3 cellular contexts compared by ENCODE assay signal in genomic region chr15:65615887-65616286, GRCh38. TPM values are rescaled to one million over a fixed set of nuclear protein-coding genes. Genes with fewer than 3 reads are reported as not detected.
DNase-seq lines count a peak whose midpoint lies in the region; ATAC-seq, FAIRE-seq and TF ChIP-seq lines count a peak whose summit lies in the region.
"Not testable (repeated sequence)": the region's sequence is repeated elsewhere in the genome, so short reads cannot be mapped to it uniquely, and the experiment has no call there.

No MANE protein-coding gene starts in this region.

- H3K4me3 ChIP-seq in HEK293 (ENCODE audit: low read depth, low read length); K562: not testable (repeated sequence)

- not testable (repeated sequence) for H3K4me3 Mint-ChIP-seq in activated naive CD4-positive, alpha-beta T cell treated with anti-CD3 and anti-CD28 coated beads, Interleukin-2, amount 50 U/mL, for 24 hours

- H3K79me2 ChIP-seq in K562 (ENCODE audit: control insufficient read depth, insufficient read depth, low read length) = not testable (repeated sequence)

- intact Hi-C loops in K562 (cut with micrococcal nuclease) = loop anchor here (10.0 kb wide), 1 partner anchor 359 kb away; no protein-coding TSS in a partner anchor

- TF ChIP-seq RAD21 in K562 (CRISPR knock-in tag; conservative IDR thresholded peaks at IDR 0.05 in 1 of 2, IDR thresholded peaks at IDR 0.05 in 1 of 2) = not testable (repeated sequence)

- H3K36me3 ChIP-seq in HEK293 (ENCODE audit: control insufficient read depth in 2 of 2, insufficient read depth in 1 of 2, low read length in 2 of 2); K562 (ENCODE audit: control insufficient read depth, insufficient read depth, low read length): not testable (repeated sequence)

- not testable (repeated sequence) for H3K9me3 Mint-ChIP-seq in activated naive CD4-positive, alpha-beta T cell treated with anti-CD3 and anti-CD28 coated beads, Interleukin-2, amount 50 U/mL, for 24 hours

- H3K27ac Mint-ChIP-seq in activated naive CD4-positive, alpha-beta T cell treated with anti-CD3 and anti-CD28 coated beads, Interleukin-2, amount 50 U/mL, for 24 hours = peak overlapping the region; percentile 35

- TF ChIP-seq POLR2A in K562 (conservative IDR thresholded peaks at IDR 0.05) = not testable (repeated sequence)

- H3K4me1 Mint-ChIP-seq in activated naive CD4-positive, alpha-beta T cell treated with anti-CD3 and anti-CD28 coated beads, Interleukin-2, amount 50 U/mL, for 24 hours = peaks cover 22% of the 10 kb centered on the region

- H3K9ac ChIP-seq in K562 (ENCODE audit: insufficient read depth in 1 of 2, low read depth in 2 of 2, low read length in 2 of 2) = not testable (repeated sequence)

- H3K9me1 ChIP-seq in K562 (ENCODE audit: control insufficient read depth, insufficient read depth, low read length) = not testable (repeated sequence)

- not testable (repeated sequence) for BruUV-seq in K562 (replicated peaks; lab: Mats Ljungman, UMichigan)

- POLR2A ChIA-PET in HEK293 (lab: Yijun Ruan, JAX) = interaction anchor here (0.6 kb wide), 1 partner anchor 285 kb away, joined by 4 read pairs; no protein-coding TSS in a partner anchor
- POLR2A ChIA-PET in K562 (lab: Yijun Ruan, JAX) = not testable (repeated sequence)

- not testable (repeated sequence) for H3K4me2 ChIP-seq in K562 (ENCODE audit: insufficient read depth, low read length)

- ATAC-seq in K562 = not testable (repeated sequence)

- in situ Hi-C loops in K562 (cut with MboI) = not testable (repeated sequence)

- H3K9me3 ChIP-seq in HEK293 (ENCODE audit: control insufficient read depth, insufficient read depth, low read depth, low read length); K562 (replicated peaks; ENCODE audit: control insufficient read depth, insufficient read depth, low read depth, low read length): not testable (repeated sequence)

- H4K20me1 ChIP-seq in K562 (replicated peaks; ENCODE audit: control insufficient read depth, insufficient read depth, low read length) = not testable (repeated sequence)

- not testable (repeated sequence) for H3K27me3 Mint-ChIP-seq in activated naive CD4-positive, alpha-beta T cell treated with anti-CD3 and anti-CD28 coated beads, Interleukin-2, amount 50 U/mL, for 24 hours

- H3K36me3 Mint-ChIP-seq in activated naive CD4-positive, alpha-beta T cell treated with anti-CD3 and anti-CD28 coated beads, Interleukin-2, amount 50 U/mL, for 24 hours = not testable (repeated sequence)

- DNase-seq in K562 (ENCODE audit: extremely low read depth in 1 of 4, low spot score in 3 of 4) = not testable (repeated sequence)

- H2AFZ ChIP-seq in K562 (ENCODE audit: low read depth, low read length) = not testable (repeated sequence)

- CTCF ChIA-PET in HEK293 (lab: Yijun Ruan, JAX); K562 (lab: Yijun Ruan, JAX; ENCODE audit: low intra/inter-chr PET ratio): not testable (repeated sequence)

- not testable (repeated sequence) for TF ChIP-seq EP300 in K562 (IDR thresholded peaks at IDR 0.05; ENCODE audit: low read length)

- 45% methylated on average over 1 of the region's 1 CpG for WGBS in K562 (ENCODE audit: insufficient coverage, low coverage, missing lambda C conversion rate)

- H3K27me3 ChIP-seq in K562 (ENCODE audit: control insufficient read depth in 2 of 2, insufficient read depth in 2 of 2, low read length in 2 of 2) = not testable (repeated sequence)

- FAIRE-seq in K562 (lab: Jason Lieb, UNC) = not testable (repeated sequence)

- H3K4me1 ChIP-seq in HEK293 (ENCODE audit: control insufficient read depth, insufficient read depth, low read length) = not testable (repeated sequence)
- peaks cover 2 to 24% of the 10 kb centered on the region in 2 experiments; a peak in 3 of 5 replicates for H3K4me1 ChIP-seq in K562 (replicated peaks in 1 of 2; ENCODE audit: control insufficient read depth in 2 of 2, insufficient read depth in 2 of 2, low read length in 2 of 2)

- not testable (repeated sequence) for TF ChIP-seq CTCF in HEK293 (tag by site-specific recombination; IDR thresholded peaks at IDR 0.05); K562 (IDR thresholded peaks at IDR 0.05 in 2 of 3, conservative IDR thresholded peaks at IDR 0.05 in 1 of 3; ENCODE audit: insufficient read depth in 2 of 3, low read depth in 1 of 3, low read length in 3 of 3)

- H3K27ac ChIP-seq in HEK293 (ENCODE audit: extremely low read depth, low read depth, low read length); K562 (ENCODE audit: extremely low read depth, low read depth, low read length): not testable (repeated sequence)

TF ChIP-seq in HEK293, 187 proteins besides CTCF, POLR2A, EP300 and RAD21 (continues in another document):
- TF ChIP-seq ZNF146 (tag by site-specific recombination; IDR thresholded peaks at IDR 0.05) = peak; percentile 99

TF ChIP-seq in K562, 482 proteins besides CTCF, POLR2A, EP300 and RAD21:
- peak; percentile 51 for TF ChIP-seq ZNF146 (CRISPR knock-in tag; IDR thresholded peaks at IDR 0.05; ENCODE audit: unreplicated experiment)
- peak; percentile 67 for TF ChIP-seq BCOR (IDR thresholded peaks at IDR 0.05)

RNA-seq across cellular contexts. Expression of gene INTS14, which starts 5.0 kb away (rescaled TPM):
- 68.9 and 128 TPM in 2 replicates for total RNA-seq in K562 (2011; cell fraction: chromatin; rRNA removed; ENCODE audit: low replicate concordance)
- total RNA-seq in K562 (2011; cell fraction: nucleolus; rRNA removed) = 62.8 and 67.5 TPM in 2 replicates
- total RNA-seq in K562 (2011; cell fraction: nucleoplasm; rRNA removed) = 85.6 and 98.8 TPM in 2 replicates
- 30.5 and 33.7 TPM in 2 replicates for total RNA-seq in K562 (2014; rRNA removed)
- total RNA-seq in K562 (2014; rRNA removed; fragmentation: Illumina TruSeq; extraction: Trizol) = 45.9 and 52.1 TPM in 2 replicates
- 42.8 and 43.6 TPM in 2 replicates for total RNA-seq in K562 (2015; rRNA removed; fragmentation: Illumina TruSeq; extraction: Trizol)
- total RNA-seq in K562 (2021) = 46.5 and 47.7 TPM in 2 replicates
- 66.3 and 92.4 TPM in 2 replicates for polyA plus RNA-seq in K562 (2011; rRNA removed)
- polyA plus RNA-seq in K562 (2011; cell fraction: cytosol; rRNA removed) = 72.2 and 79.6 TPM in 2 replicates
- polyA plus RNA-seq in K562 (2011; cell fraction: nucleus; rRNA removed) = 40.5 and 51.5 TPM in 2 replicates
- polyA plus RNA-seq in K562 (2012) = 33.6 and 40.2 TPM in 2 replicates
- polyA plus RNA-seq in K562 (2014; fragmentation: Illumina TruSeq; extraction: Trizol) = 52.6 and 58.1 TPM in 2 replicates
- 10 to 100 TPM; 40.6 to 64.0 TPM for polyA plus RNA-seq in K562 (2014; fragmentation: Nextera tagmentation; extraction: Ambion mirVana)
- polyA plus RNA-seq in K562 (2014; rRNA removed) = 48.8 and 54.0 TPM in 2 replicates
- 86.8 and 106 TPM in 2 replicates for polyA minus RNA-seq in K562 (2011; rRNA and poly(A)+ RNA removed)
- 34.7 and 41.7 TPM in 2 replicates for polyA minus RNA-seq in K562 (2011; cell fraction: cytosol; rRNA and poly(A)+ RNA removed)
- 47.1 and 62.5 TPM in 2 replicates for polyA minus RNA-seq in K562 (2011; cell fraction: nucleus; rRNA and poly(A)+ RNA removed)

RNA-seq across cellular contexts. Expression of gene SLC24A1, which starts 5.9 kb away (rescaled TPM):
- 13.1 and 19.5 TPM in 2 replicates for total RNA-seq in K562 (2011; cell fraction: chromatin; rRNA removed; ENCODE audit: low replicate concordance)
- 7.8 and 8.6 TPM in 2 replicates for total RNA-seq in K562 (2011; cell fraction: nucleolus; rRNA removed)
- 13.6 and 24.7 TPM in 2 replicates for total RNA-seq in K562 (2011; cell fraction: nucleoplasm; rRNA removed)
- total RNA-seq in K562 (2014; rRNA removed) (4.9 and 5.5 TPM in 2 replicates), K562 (2014; rRNA removed; fragmentation: Illumina TruSeq; extraction: Trizol) (6.5 and 7.1 TPM in 2 replicates), K562 (2015; rRNA removed; fragmentation: Illumina TruSeq; extraction: Trizol) (4.9 and 5.5 TPM in 2 replicates), K562 (2021) (6.7 and 8.2 TPM in 2 replicates)
- polyA plus RNA-seq in K562 (2011; rRNA removed) (4.4 and 8.2 TPM in 2 replicates), K562 (2014; fragmentation: Illumina TruSeq; extraction: Trizol) (6.8 and 7.1 TPM in 2 replicates), K562 (2014; fragmentation: Nextera tagmentation; extraction: Ambion mirVana) (1 to 10 TPM; 3.1 to 3.2 TPM), K562 (2014; rRNA removed) (3.1 and 5.9 TPM in 2 replicates)
- polyA plus RNA-seq in K562 (2011; cell fraction: cytosol; rRNA removed) = 3.6 and 8.5 TPM in 2 replicates
- 5.7 and 6.4 TPM in 2 replicates for polyA plus RNA-seq in K562 (2011; cell fraction: nucleus; rRNA removed)
- 5.6 and 11.8 TPM in 2 replicates for polyA plus RNA-seq in K562 (2012)
- polyA minus RNA-seq in K562 (2011; rRNA and poly(A)+ RNA removed) = 6.9 and 10.9 TPM in 2 replicates
- polyA minus RNA-seq in K562 (2011; cell fraction: cytosol; rRNA and poly(A)+ RNA removed) = 5.2 and 9.8 TPM in 2 replicates
- polyA minus RNA-seq in K562 (2011; cell fraction: nucleus; rRNA and poly(A)+ RNA removed) = 3.2 and 8.0 TPM in 2 replicates
